In the genomic region with DNA sequence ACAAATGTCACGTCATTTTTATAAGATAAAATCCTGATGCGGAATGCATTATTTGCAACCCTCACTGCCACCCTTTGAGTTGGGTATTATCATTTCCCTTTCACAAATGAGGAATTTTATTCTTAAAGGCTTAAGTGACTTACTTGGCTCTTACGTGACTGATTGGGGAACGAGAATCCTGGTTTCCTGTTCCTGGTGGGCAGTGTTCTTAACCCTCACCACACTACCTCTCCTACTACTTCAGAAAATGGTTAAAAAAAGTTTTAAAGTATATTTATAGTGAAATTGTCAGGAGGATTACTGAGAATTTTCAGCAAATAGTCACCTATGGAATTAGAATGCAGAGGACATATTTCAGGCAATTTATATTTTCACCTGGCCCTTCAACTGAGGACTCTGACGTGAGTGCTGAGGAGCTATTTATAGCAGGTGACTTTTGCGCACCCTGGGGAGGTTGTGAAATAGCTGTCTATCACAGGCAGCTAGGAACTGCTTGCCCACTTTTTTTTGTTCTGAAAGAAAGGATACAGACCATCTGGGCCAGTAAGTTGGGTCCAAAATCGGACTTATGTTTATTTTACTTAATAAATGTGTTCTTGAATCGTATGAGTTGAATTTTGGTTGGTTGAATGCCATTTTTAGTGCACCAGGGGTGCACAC, we compare ENCODE assay signal across 9 cellular contexts. TPM values are rescaled to one million over a fixed set of nuclear protein-coding genes. Genes with fewer than 3 reads are reported as not detected.
DNase-seq lines count a peak whose midpoint lies in the region; ATAC-seq and TF ChIP-seq lines count a peak whose summit lies in the region.
"Had no signal": no experiment of that assay in that cellular context is flagged by ENCODE, and none has a peak within 500 bp of the region (broad histone marks: within the 10 kb centered on the region; RNA-seq: fewer than 3 reads in every experiment).

No MANE protein-coding gene starts in this region.

- H3K4me1 Mint-ChIP-seq in MCF 10A (ENCODE audit: insufficient read depth, unreplicated experiment), result no peaks in the 10 kb centered on the region
- peaks cover 2% of the 10 kb centered on the region for H3K4me1 Mint-ChIP-seq in activated T-cell treated with anti-CD3 and anti-CD28 coated beads, Interleukin-2, amount 50 U/mL, for 24 hours (ENCODE audit: low read depth)

- ATAC-seq in HG03558 (IDR thresholded peaks at IDR 0.05; ENCODE audit: extremely low read depth, unreplicated experiment), result peak; percentile 81

- 40% methylated on average over 8 of the region's 8 CpGs for WGBS in urinary bladder

- CTCF ChIA-PET in MCF 10A (lab: Yijun Ruan, JAX), result interaction anchor here (0.5 kb wide), 1 partner anchor 227 kb away, joined by 3 read pairs; no protein-coding TSS in a partner anchor

- no peaks in the 10 kb centered on the region for H3K27me3 ChIP-seq in breast epithelium

- intact Hi-C loops in MCF 10A (cut with micrococcal nuclease) (no loop called here), breast epithelium (cut with DNase I; ENCODE audit: low total_unique reads) (no loop called here)

- H3K4me3 ChIP-seq in breast epithelium, result no peak overlapping the region
- H3K4me3 ChIP-seq in choroid plexus epithelial cell (ENCODE audit: low read depth, low read length), result no peak overlapping the region
- H3K4me3 ChIP-seq in urinary bladder (ENCODE audit: low read depth, low read length), result peak overlapping the region; percentile 9

- TF ChIP-seq CTCF in MCF 10A (IDR thresholded peaks at IDR 0.05; ENCODE audit: unreplicated experiment), result no peak
- TF ChIP-seq CTCF in breast epithelium (IDR thresholded peaks at IDR 0.05), result no peak
- TF ChIP-seq CTCF in choroid plexus epithelial cell (conservative IDR thresholded peaks at IDR 0.05; ENCODE audit: low read depth, low read length), result no peak

- no peak overlapping the region for H3K27ac Mint-ChIP-seq in MCF 10A (ENCODE audit: low read depth, unreplicated experiment)
- H3K27ac Mint-ChIP-seq in activated T-cell treated with anti-CD3 and anti-CD28 coated beads, Interleukin-2, amount 50 U/mL, for 24 hours, result no peak overlapping the region

- H3K36me3 ChIP-seq in breast epithelium (no peaks in the 10 kb centered on the region), urinary bladder (ENCODE audit: insufficient read depth) (peaks cover 2% of the 10 kb centered on the region)

- no peaks in the 10 kb centered on the region for H3K9me3 ChIP-seq in breast epithelium

- POLR2A ChIA-PET in MCF 10A (lab: Yijun Ruan, JAX), result interaction anchor here (0.6 to 0.8 kb wide), 3 partner anchors 18 to 238 kb away, joined by 3 to 4 read pairs (median 3); no protein-coding TSS in a partner anchor

- DNase-seq in MCF 10A (ENCODE audit: unreplicated experiment) (peak; percentile 48), breast epithelium (ENCODE audit: low spot score in 2 of 2) (no peak), choroid plexus epithelial cell (ENCODE audit: low read depth) (peak; percentile 72), DMS79 (lab: John Stamatoyannopoulos, UW) (no peak), Ammon's horn (ENCODE audit: low spot score) (no peak)
- no peak for DNase-seq in activated T-cell treated with anti-CD3 and anti-CD28 coated beads, Interleukin-2, amount 50 U/mL, for 24 hours
- DNase-seq: hippocampal formation had no signal

- no peaks in the 10 kb centered on the region for H3K4me1 ChIP-seq in breast epithelium
- H3K4me1 ChIP-seq in urinary bladder (ENCODE audit: insufficient read depth), result no peaks in the 10 kb centered on the region

- H3K27me3 Mint-ChIP-seq in MCF 10A (ENCODE audit: insufficient read depth, unreplicated experiment), result no peaks in the 10 kb centered on the region
- H3K27me3 Mint-ChIP-seq in activated T-cell treated with anti-CD3 and anti-CD28 coated beads, Interleukin-2, amount 50 U/mL, for 24 hours, result no peaks in the 10 kb centered on the region

- TF ChIP-seq POLR2A in breast epithelium (IDR thresholded peaks at IDR 0.05), result no peak

- no peak overlapping the region for H3K27ac ChIP-seq in breast epithelium
- no peak overlapping the region for H3K27ac ChIP-seq in urinary bladder (ENCODE audit: low read depth)

- H3K9me3 Mint-ChIP-seq in MCF 10A (ENCODE audit: unreplicated experiment), result no peaks in the 10 kb centered on the region
- peaks cover 6% of the 10 kb centered on the region for H3K9me3 Mint-ChIP-seq in activated T-cell treated with anti-CD3 and anti-CD28 coated beads, Interleukin-2, amount 50 U/mL, for 24 hours

- H3K36me3 Mint-ChIP-seq in MCF 10A (ENCODE audit: insufficient read depth, unreplicated experiment), result no peaks in the 10 kb centered on the region
- no peaks in the 10 kb centered on the region for H3K36me3 Mint-ChIP-seq in activated T-cell treated with anti-CD3 and anti-CD28 coated beads, Interleukin-2, amount 50 U/mL, for 24 hours (ENCODE audit: low read depth)

- H3K4me3 Mint-ChIP-seq in MCF 10A (ENCODE audit: unreplicated experiment), result no peak overlapping the region
- no peak overlapping the region for H3K4me3 Mint-ChIP-seq in activated T-cell treated with anti-CD3 and anti-CD28 coated beads, Interleukin-2, amount 50 U/mL, for 24 hours

- no TSS peak for BruUV-seq in MCF 10A (replicated peaks; lab: Mats Ljungman, UMichigan)

RNA-seq across cellular contexts. Expression of a gene that starts 18.7 kb away (rescaled TPM):
- total RNA-seq in MCF 10A (2022) (0.26 TPM in 1 of 2 replicates, not detected in the other), breast epithelium (10 to 100 TPM in 2 of 3 donors, 1 to 10 TPM in 1; 9.3 to 23.9 (median 13.1) TPM), urinary bladder (28.5 TPM)
- polyA plus RNA-seq in urinary bladder, result 2.3 TPM

Comparison
In these comparisons a context has a peak if more than half of its experiments do, and no peak if none do; other contexts are left out.
1. DNase-seq: peak in MCF 10A (single experiment) and choroid plexus epithelial cell (single experiment); none in breast epithelium (0 of 2), DMS79 (single experiment), activated T-cell treated with anti-CD3 and anti-CD28 coated beads, Interleukin-2, amount 50 U/mL, for 24 hours (single experiment) and Ammon's horn (single experiment).